8 cellular contexts compared by ENCODE assay signal in genomic region chr10:6204341-6205191, GRCh38. TPM values are rescaled to one million over a fixed set of nuclear protein-coding genes. Genes with fewer than 3 reads are reported as not detected.
A peak's percentile ranks its signal among the peaks of the same experiment; 100 is the strongest.
DNase-seq lines count a peak whose midpoint lies in the region; ATAC-seq and TF ChIP-seq lines count a peak whose summit lies in the region.

No MANE protein-coding gene starts in this region.

- no peaks in the 10 kb centered on the region for H4K20me1 ChIP-seq in mammary epithelial cell (ENCODE audit: insufficient read depth, low read length)

- intact Hi-C loops in Calu3 (cut with micrococcal nuclease; ENCODE audit: unreplicated experiment): loop anchor here (1.0 to 5.0 kb wide), 4 partner anchors 73 to 197 kb away; no protein-coding TSS in a partner anchor
- intact Hi-C loops in mammary epithelial cell (cut with micrococcal nuclease): loop anchor here (1.0 to 5.0 kb wide), 4 partner anchors 15 to 123 kb away; no protein-coding TSS in a partner anchor
- intact Hi-C loops in spleen (cut with DNase I; ENCODE audit: low total_unique reads): loop anchor here (10.0 kb wide), 1 partner anchor 100 kb away; no protein-coding TSS in a partner anchor

- TF ChIP-seq POLR2A in spleen (IDR thresholded peaks at IDR 0.05): no peak

- ATAC-seq in HG03520 (IDR thresholded peaks at IDR 0.05; ENCODE audit: unreplicated experiment): no peak

- no peaks in the 10 kb centered on the region for H3K27me3 Mint-ChIP-seq in Calu3 (ENCODE audit: unreplicated experiment)

- H3K27me3 ChIP-seq in mammary epithelial cell (ENCODE audit: insufficient read depth, low read length) (no peaks in the 10 kb centered on the region), kidney epithelial cell (ENCODE audit: control insufficient read depth, insufficient read depth, low read length) (no peaks in the 10 kb centered on the region), spleen (replicated peaks in 1 of 7) (no peaks in the 10 kb centered on the region)

- peak overlapping the region; percentile 84 for H3K4me3 Mint-ChIP-seq in Calu3 (ENCODE audit: low read depth, unreplicated experiment)

- TSS peak; percentile 31 for BruUV-seq in Calu3 (replicated peaks; lab: Mats Ljungman, UMichigan)
- no TSS peak for BruUV-seq in mammary epithelial cell (replicated peaks; lab: Mats Ljungman, UMichigan)

- no peaks in the 10 kb centered on the region for H3K9me3 Mint-ChIP-seq in Calu3 (ENCODE audit: low read depth, unreplicated experiment)

- H3K36me3 Mint-ChIP-seq in Calu3 (ENCODE audit: insufficient read depth, unreplicated experiment): peaks cover 84% of the 10 kb centered on the region

- H3K9ac ChIP-seq in mammary epithelial cell (ENCODE audit: insufficient read depth, low read length): peak overlapping the region; percentile 98

- peaks cover 52% of the 10 kb centered on the region for H3K79me2 ChIP-seq in mammary epithelial cell (ENCODE audit: insufficient read depth, low read length)

- peak; percentile 46 for DNase-seq in Calu3
- no peak for DNase-seq in LNCaP clone FGC (ENCODE audit: low read depth)
- DNase-seq in mammary epithelial cell: peak; percentile 91
- DNase-seq in kidney epithelial cell (ENCODE audit: low read depth): no peak
- DNase-seq in spleen: no peak
- no peak for DNase-seq in stimulated activated naive CD4-positive, alpha-beta T cell treated with Interleukin-2 at 50 U/mL for 16 hours (lab: John Stamatoyannopoulos, UW)
- DNase-seq in SHP77 (lab: John Stamatoyannopoulos, UW): no peak

- in situ Hi-C loops in mammary epithelial cell (cut with MboI; ENCODE audit: low sequenced_read_pairs in 2 of 2): loop anchor here in 1 of 2 donors (5.0 kb wide), 1 partner anchor 198 kb away; no protein-coding TSS in a partner anchor

- dilution Hi-C loops in mammary epithelial cell (cut with HindIII; ENCODE audit: low sequenced_read_pairs): no loop called here

- H3K9me3 ChIP-seq in mammary epithelial cell (replicated peaks; ENCODE audit: insufficient read depth, low read length) (no peaks in the 10 kb centered on the region), spleen (no peaks in the 10 kb centered on the region)

- H2AFZ ChIP-seq in mammary epithelial cell (ENCODE audit: low read depth, low read length): peak overlapping the region; percentile 57

- WGBS in mammary epithelial cell (ENCODE audit: low coverage, missing lambda C conversion rate): under 1% methylated on average over 14 of the region's 24 CpGs
- WGBS in spleen, 5 donors: 42 to 69% (median 63%) methylated on average over 9 to 24 of the region's 24 CpGs

- H3K4me2 ChIP-seq in mammary epithelial cell (ENCODE audit: insufficient read depth, low read depth, low read length): peak overlapping the region; percentile 85

- H3K4me3 ChIP-seq in LNCaP clone FGC (ENCODE audit: low read depth, low read length) (peak overlapping the region; percentile 66), mammary epithelial cell (replicated peaks in 1 of 3; ENCODE audit: insufficient read depth in 1 of 3, low read depth in 2 of 3, low read length in 3 of 3) (peak overlapping the region; percentile 60 to 98 (median 94)), kidney epithelial cell (ENCODE audit: low read depth, low read length) (peak overlapping the region; percentile 87), spleen (peak overlapping the region; percentile 53 to 97 (median 77))

- no peak for TF ChIP-seq CTCF in Calu3 (IDR thresholded peaks at IDR 0.05; ENCODE audit: unreplicated experiment)
- TF ChIP-seq CTCF in LNCaP clone FGC (IDR thresholded peaks at IDR 0.05; ENCODE audit: control insufficient read depth, extremely low read depth, insufficient read depth): no peak
- TF ChIP-seq CTCF in mammary epithelial cell (conservative IDR thresholded peaks at IDR 0.05 in 1 of 2, IDR thresholded peaks at IDR 0.05 in 1 of 2; ENCODE audit: extremely low read depth in 1 of 2, insufficient read depth in 1 of 2, low read depth in 1 of 2, low read length in 2 of 2): no peak
- no peak for TF ChIP-seq CTCF in kidney epithelial cell (IDR thresholded peaks at IDR 0.05; ENCODE audit: insufficient read depth, low read length, poor library complexity, severe bottlenecking)
- no peak for TF ChIP-seq CTCF in spleen (IDR thresholded peaks at IDR 0.05 in 8 of 11, conservative IDR thresholded peaks at IDR 0.05 in 3 of 11)

- H3K4me1 Mint-ChIP-seq in Calu3 (ENCODE audit: low read depth, unreplicated experiment): peaks cover 13% of the 10 kb centered on the region

- H3K4me1 ChIP-seq in mammary epithelial cell (ENCODE audit: insufficient read depth, low read length) (peaks cover 28% of the 10 kb centered on the region), spleen (peaks cover 20 to 81% (median 47%) of the 10 kb centered on the region in 6 donors)

- peak overlapping the region; percentile 87 for H3K27ac Mint-ChIP-seq in Calu3 (ENCODE audit: unreplicated experiment)

- peak overlapping the region; percentile 90 for H3K27ac ChIP-seq in mammary epithelial cell (ENCODE audit: insufficient read depth, low read depth, low read length)
- peak overlapping the region in 7 of 8 donors; percentile 92 to 99 (median 96) for H3K27ac ChIP-seq in spleen

- H3K36me3 ChIP-seq in mammary epithelial cell (ENCODE audit: insufficient read depth, low read length) (no peaks in the 10 kb centered on the region), kidney epithelial cell (ENCODE audit: control insufficient read depth, insufficient read depth, low read length) (no peaks in the 10 kb centered on the region), spleen (no peaks in the 10 kb centered on the region)

- CTCF ChIA-PET in Calu3 (lab: Charles Lee) (interaction anchor here (1.0 to 2.0 kb wide), 3 partner anchors 183 to 202 kb away, joined by 3 to 14 read pairs (median 3); no protein-coding TSS in a partner anchor), mammary epithelial cell (lab: Charles Lee; ENCODE audit: low non-redundant PET) (interaction anchor here (0.6 to 1.3 kb wide), 3 partner anchors 190 to 1371 kb away, joined by 3 to 10 read pairs (median 4); no protein-coding TSS in a partner anchor)

RNA-seq across cellular contexts. Expression of gene PFKFB3, which starts 1.8 kb away (rescaled TPM):
- total RNA-seq in Calu3 (2022) (273 and 293 TPM in 2 replicates), mammary epithelial cell (10 to 100 TPM; 24.0 to 49.5 TPM), kidney epithelial cell (44.5 and 44.6 TPM in 2 replicates), spleen (100 to 1,000 TPM in 5 of 7 donors, 10 to 100 TPM in 2; 74.2 to 227 (median 145) TPM)
- polyA plus RNA-seq in mammary epithelial cell (28.1 TPM), spleen (10 to 100 TPM in 1 of 3 donors, 1 to 10 TPM in 2; 6.3 to 20.9 (median 8.8) TPM)
- 54.2 TPM for polyA minus RNA-seq in mammary epithelial cell

Comparison
In these comparisons a context has a peak if more than half of its experiments do, and no peak if none do; other contexts are left out.
1. DNase-seq: peak in Calu3 (single experiment) and mammary epithelial cell (single experiment); none in LNCaP clone FGC (single experiment), kidney epithelial cell (single experiment), spleen (single experiment), stimulated activated naive CD4-positive, alpha-beta T cell treated with Interleukin-2 at 50 U/mL for 16 hours (single experiment) and SHP77 (0 of 2).
2. Peak in every context shown above with its lines, with median percentiles within 50 percentile points of each other: H3K4me3 ChIP-seq.